22 cellular contexts compared by ENCODE assay signal in genomic region chr19:7983286-7983950, GRCh38. TPM values are rescaled to one million over a fixed set of nuclear protein-coding genes. Genes with fewer than 3 reads are reported as not detected.
DNase-seq lines count a peak whose midpoint lies in the region; ATAC-seq and TF ChIP-seq lines count a peak whose summit lies in the region.
"Had no signal": no experiment of that assay in that cellular context is flagged by ENCODE, and none has a peak within 500 bp of the region (broad histone marks: within the 10 kb centered on the region; RNA-seq: fewer than 3 reads in every experiment).

No MANE protein-coding gene starts in this region.

- no peak overlapping the region for H3K4me3 Mint-ChIP-seq in chondrocyte (ENCODE audit: unreplicated experiment)
- H3K4me3 Mint-ChIP-seq: activated CD8-positive, alpha-beta T cell treated with anti-CD3 and anti-CD28 coated beads, Interleukin-2, amount 10 ng/mL, durations not matched to agents 7 days and 5 days; naive B cell; stimulated activated naive CD8-positive, alpha-beta T cell treated with anti-CD3 and anti-CD28 coated beads, Interleukin-15, amount 100 ng/mL, for 72 hours had no signal

- H3K9ac ChIP-seq in BLaER1 treated with 17β-estradiol and CSF1 and Interleukin-3, amounts not matched to agents 10 nM and 100 nM: peak overlapping the region in 5 of 11 experiments; percentile 20 to 54 (median 24); a peak in 6 of 22 replicates

- H3K27ac Mint-ChIP-seq in chondrocyte (ENCODE audit: unreplicated experiment): no peak overlapping the region
- H3K27ac Mint-ChIP-seq: activated CD8-positive, alpha-beta T cell treated with anti-CD3 and anti-CD28 coated beads, Interleukin-2, amount 10 ng/mL, durations not matched to agents 7 days and 5 days had no signal

- ATAC-seq in lower lobe of right lung: no peak
- ATAC-seq: activated CD4-positive, CD25-positive, alpha-beta regulatory T cell treated with anti-CD3 and anti-CD28 coated beads, Interleukin-2, amount 50 U/mL, for 24 hours; activated CD8-positive, alpha-beta T cell treated with anti-CD3 and anti-CD28 coated beads, Interleukin-2, amount 10 ng/mL, durations not matched to agents 7 days and 5 days; stimulated activated naive CD8-positive, alpha-beta T cell treated with anti-CD3 and anti-CD28 coated beads, Interleukin-15, amount 100 ng/mL, for 72 hours had no signal

- no peaks in the 10 kb centered on the region for H3K9me3 Mint-ChIP-seq in chondrocyte (ENCODE audit: low read depth)
- H3K9me3 Mint-ChIP-seq: naive B cell; stimulated activated naive CD8-positive, alpha-beta T cell treated with anti-CD3 and anti-CD28 coated beads, Interleukin-15, amount 100 ng/mL, for 72 hours had no signal

- peaks cover 16% of the 10 kb centered on the region for H3K36me3 Mint-ChIP-seq in chondrocyte (ENCODE audit: low read depth)

- peak overlapping the region in 4 of 11 experiments; percentile 5 to 36 (median 32); a peak in 4 of 22 replicates for H3K27ac ChIP-seq in BLaER1 treated with 17β-estradiol and CSF1 and Interleukin-3, amounts not matched to agents 10 nM and 100 nM
- peak overlapping the region; percentile 27 for H3K27ac ChIP-seq in lower lobe of right lung
- no peak overlapping the region for H3K27ac ChIP-seq in tibial artery
- H3K27ac ChIP-seq: C4-2B, tibial nerve had no signal

- H3K36me3 ChIP-seq in BLaER1 treated with 17β-estradiol and CSF1 and Interleukin-3, amounts not matched to agents 10 nM and 100 nM: peaks cover 75 to 99% (median 98%) of the 10 kb centered on the region in 11 experiments
- H3K36me3 ChIP-seq in lower lobe of right lung (peaks cover 86% of the 10 kb centered on the region), tibial artery (peaks cover 24 to 89% (median 79%) of the 10 kb centered on the region in 3 donors)

- no peaks in the 10 kb centered on the region for H3K27me3 ChIP-seq in BLaER1 treated with 17β-estradiol and CSF1 and Interleukin-3, amounts not matched to agents 10 nM and 100 nM
- H3K27me3 ChIP-seq in lower lobe of right lung (ENCODE audit: low read depth) (no peaks in the 10 kb centered on the region), tibial artery (no peaks in the 10 kb centered on the region)
- H3K27me3 ChIP-seq: tibial nerve had no signal

- TF ChIP-seq CTCF in chondrocyte (IDR thresholded peaks at IDR 0.05) (no peak), lower lobe of right lung (IDR thresholded peaks at IDR 0.05) (no peak), tibial artery (IDR thresholded peaks at IDR 0.05) (no peak)

- DNase-seq in G401 (ENCODE audit: low spot score) (peak; percentile 87), chondrocyte (ENCODE audit: low spot score) (peak; percentile 69), lower lobe of right lung (peak; percentile 33), tibial artery (no peak), erythroblast (lab: John Stamatoyannopoulos, UW) (no peak), iPS-NIHi7 (ENCODE audit: extremely low spot score) (no peak)
- DNase-seq in activated CD4-positive, alpha-beta T cell treated with anti-CD3 and anti-CD28 coated beads, Interleukin-2, amount 50 U/mL, for 4 hours: no peak
- DNase-seq: activated CD8-positive, alpha-beta T cell treated with anti-CD3 and anti-CD28 coated beads, Interleukin-2, amount 10 ng/mL, durations not matched to agents 7 days and 5 days; activated effector memory CD4-positive, alpha-beta T cell treated with anti-CD3 and anti-CD28 coated beads, Interleukin-2, amount 50 U/mL, for 16 hours; activated T-cell treated with anti-CD3 and anti-CD28 coated beads for 4 hours; kidney glomerular epithelial cell; mesendoderm; naive B cell; NCI-H1092; NCI-H2029; NCI-H446 treated with DMSO at 0.1 percent for 48 hours; SHP77; stimulated activated naive CD8-positive, alpha-beta T cell treated with anti-CD3 and anti-CD28 coated beads, Interleukin-15, amount 100 ng/mL, for 72 hours had no signal

- peaks cover 88 to 100% (median 99%) of the 10 kb centered on the region in 11 experiments for H4K20me1 ChIP-seq in BLaER1 treated with 17β-estradiol and CSF1 and Interleukin-3, amounts not matched to agents 10 nM and 100 nM

- peak overlapping the region in 8 of 11 experiments; percentile 30 to 64 (median 53); a peak in 14 of 22 replicates for H3K4me2 ChIP-seq in BLaER1 treated with 17β-estradiol and CSF1 and Interleukin-3, amounts not matched to agents 10 nM and 100 nM

- H3K4me3 ChIP-seq in BLaER1 treated with 17β-estradiol and CSF1 and Interleukin-3, amounts not matched to agents 10 nM and 100 nM: no peak overlapping the region
- H3K4me3 ChIP-seq in lower lobe of right lung (no peak overlapping the region), tibial artery (no peak overlapping the region)
- H3K4me3 ChIP-seq: tibial nerve had no signal

- intact Hi-C loops in lower lobe of right lung (cut with DNase I): no loop called here
- intact Hi-C loops in tibial artery (cut with DNase I; ENCODE audit: low total_unique reads): no loop called here

- peaks cover 24% of the 10 kb centered on the region for H3K4me1 Mint-ChIP-seq in chondrocyte (ENCODE audit: low read depth)

- H3K4me1 ChIP-seq in BLaER1 treated with 17β-estradiol and CSF1 and Interleukin-3, amounts not matched to agents 10 nM and 100 nM: peaks cover 28 to 49% (median 39%) of the 10 kb centered on the region in 10 experiments
- H3K4me1 ChIP-seq in lower lobe of right lung (peaks cover 27% of the 10 kb centered on the region), tibial artery (peaks cover 0 to 25% (median 13%) of the 10 kb centered on the region in 4 donors)

- in situ Hi-C loops in G401 (cut with HindIII; ENCODE audit: low sequenced_read_pairs): no loop called here

- TF ChIP-seq POLR2A in erythroblast (IDR thresholded peaks at IDR 0.05; ENCODE audit: low read length): no peak

- H3K27me3 Mint-ChIP-seq in chondrocyte (ENCODE audit: low read depth): no peaks in the 10 kb centered on the region
- H3K27me3 Mint-ChIP-seq: naive B cell; stimulated activated naive CD8-positive, alpha-beta T cell treated with anti-CD3 and anti-CD28 coated beads, Interleukin-15, amount 100 ng/mL, for 72 hours had no signal

- H3K9me3 ChIP-seq in BLaER1 treated with 17β-estradiol and CSF1 and Interleukin-3, amounts not matched to agents 10 nM and 100 nM (replicated peaks in 1 of 11): no peaks in the 10 kb centered on the region
- H3K9me3 ChIP-seq in lower lobe of right lung (no peaks in the 10 kb centered on the region), tibial artery (no peaks in the 10 kb centered on the region)
- H3K9me3 ChIP-seq: tibial nerve had no signal

RNA-seq across cellular contexts. Expression of gene ELAVL1, which starts 22.0 kb away (rescaled TPM):
- 83.9 and 102 TPM in 2 replicates for total RNA-seq in G401 (2014; rRNA removed; shearing (Covaris generic))
- total RNA-seq in chondrocyte (67.9 to 80.5 TPM (median 71.9 TPM) in 3 replicates), lower lobe of right lung (66.3 TPM)

RNA-seq across cellular contexts. Expression of gene TIMM44, which starts 40.0 kb away (rescaled TPM):
- 100 and 168 TPM in 2 replicates for total RNA-seq in G401 (2014; rRNA removed; shearing (Covaris generic))
- total RNA-seq in chondrocyte: 47.1 to 75.4 TPM (median 68.0 TPM) in 3 replicates
- total RNA-seq in lower lobe of right lung: 45.2 TPM

RNA-seq across cellular contexts. Expression of gene CTXN1, which starts 57.5 kb away (rescaled TPM):
- total RNA-seq in G401 (2014; rRNA removed; shearing (Covaris generic)): 27.0 and 27.3 TPM in 2 replicates
- total RNA-seq in chondrocyte: 21.8 to 41.5 TPM (median 36.0 TPM) in 3 replicates
- 5.8 TPM for total RNA-seq in lower lobe of right lung

Comparison
In these comparisons a context has a peak if more than half of its experiments do, and no peak if none do; other contexts are left out.
1. DNase-seq: peak in G401 (single experiment), chondrocyte (single experiment) and lower lobe of right lung (single experiment); none in tibial artery (0 of 2), erythroblast (0 of 2), iPS-NIHi7 (single experiment) and activated CD4-positive, alpha-beta T cell treated with anti-CD3 and anti-CD28 coated beads, Interleukin-2, amount 50 U/mL, for 4 hours (0 of 2).